1 cellular context compared by ENCODE assay signal in genomic region chr1:36175137-36176095, GRCh38.
TF ChIP-seq lines count a peak whose summit lies in the region.

No MANE protein-coding gene starts in this region.

TF ChIP-seq in IMR-90, 13 proteins besides CTCF, POLR2A, EP300 and RAD21:
- peak; percentile 61; the same call in 1 of the 2 replicates for TF ChIP-seq USF2 (IDR thresholded peaks at IDR 0.05; ENCODE audit: low read depth, low read length)
- no peak for TF ChIP-seq MAZ (IDR thresholded peaks at IDR 0.05; ENCODE audit: borderline replicate concordance, low read depth, low read length)
